Comparison of ENCODE assay signal across 10 cellular contexts in genomic region chr6:56714982-56715456, GRCh38.
DNase-seq lines count a peak whose midpoint lies in the region; ATAC-seq, FAIRE-seq and TF ChIP-seq lines count a peak whose summit lies in the region.
"Had no signal": no experiment of that assay in that cellular context is flagged by ENCODE, and none has a peak within 500 bp of the region (broad histone marks: within the 10 kb centered on the region; RNA-seq: fewer than 3 reads in every experiment).

No MANE protein-coding gene starts in this region.

- H3K4me3 ChIP-seq in kidney epithelial cell (ENCODE audit: low read depth, low read length): no peak overlapping the region
- H3K4me3 ChIP-seq: BLaER1 had no signal

- no peak for TF ChIP-seq CTCF in kidney epithelial cell (IDR thresholded peaks at IDR 0.05; ENCODE audit: insufficient read depth, low read length, poor library complexity, severe bottlenecking)

- H3K27me3 Mint-ChIP-seq in activated CD8-positive, alpha-beta T cell treated with anti-CD3 and anti-CD28 coated beads, Interleukin-2, amount 10 ng/mL, durations not matched to agents 7 days and 5 days (ENCODE audit: low read depth): peaks cover under 1% of the 10 kb centered on the region

- no peaks in the 10 kb centered on the region for H3K27me3 ChIP-seq in kidney epithelial cell (ENCODE audit: control insufficient read depth, insufficient read depth, low read length)
- H3K27me3 ChIP-seq: BLaER1 had no signal

- no peak overlapping the region for H3K27ac Mint-ChIP-seq in activated CD8-positive, alpha-beta T cell treated with anti-CD3 and anti-CD28 coated beads, Interleukin-2, amount 10 ng/mL, durations not matched to agents 7 days and 5 days

- ATAC-seq in activated CD8-positive, alpha-beta T cell treated with anti-CD3 and anti-CD28 coated beads, Interleukin-2, amount 10 ng/mL, durations not matched to agents 7 days and 5 days: no peak
- ATAC-seq in HG02884 (IDR thresholded peaks at IDR 0.05; ENCODE audit: unreplicated experiment): no peak

- CTCF ChIA-PET in activated CD8-positive, alpha-beta T cell treated with anti-CD3 and anti-CD28 coated beads, Interleukin-2, amount 10 ng/mL, durations not matched to agents 7 days and 5 days (lab: Charles Lee): interaction anchor here (1.3 kb wide), 1 partner anchor 136 kb away, joined by 4 read pairs; no protein-coding TSS in a partner anchor

- H3K9me3 Mint-ChIP-seq in activated CD8-positive, alpha-beta T cell treated with anti-CD3 and anti-CD28 coated beads, Interleukin-2, amount 10 ng/mL, durations not matched to agents 7 days and 5 days (ENCODE audit: insufficient read depth): no peaks in the 10 kb centered on the region

- H3K4me1 Mint-ChIP-seq in activated CD8-positive, alpha-beta T cell treated with anti-CD3 and anti-CD28 coated beads, Interleukin-2, amount 10 ng/mL, durations not matched to agents 7 days and 5 days (ENCODE audit: low read depth): no peaks in the 10 kb centered on the region

- H3K36me3 ChIP-seq in kidney epithelial cell (ENCODE audit: control insufficient read depth, insufficient read depth, low read length): no peaks in the 10 kb centered on the region
- H3K36me3 ChIP-seq: BLaER1 had no signal

- DNase-seq in SHP77 (lab: John Stamatoyannopoulos, UW) (peak; percentile 6 to 8), SHP77 treated with DMSO at 0.1 percent for 48 hours (lab: John Stamatoyannopoulos, UW) (no peak), astrocyte of the hippocampus (ENCODE audit: low read depth, low spot score) (peak; percentile 81), kidney epithelial cell (ENCODE audit: low read depth) (peak; percentile 78), urothelium cell line (ENCODE audit: low spot score) (peak; percentile 56), T-helper 2 cell (no peak)
- DNase-seq in activated CD8-positive, alpha-beta T cell treated with anti-CD3 and anti-CD28 coated beads, Interleukin-2, amount 10 ng/mL, durations not matched to agents 7 days and 5 days: no peak
- DNase-seq: activated CD4-positive, alpha-beta T cell treated with anti-CD3 and anti-CD28 coated beads, Interleukin-2, amount 50 U/mL, for 48 hours had no signal

- no peak overlapping the region for H3K4me3 Mint-ChIP-seq in activated CD8-positive, alpha-beta T cell treated with anti-CD3 and anti-CD28 coated beads, Interleukin-2, amount 10 ng/mL, durations not matched to agents 7 days and 5 days

- peak; percentile 82 for FAIRE-seq in urothelium cell line (lab: Jason Lieb, UNC)

- POLR2A ChIA-PET in activated CD8-positive, alpha-beta T cell treated with anti-CD3 and anti-CD28 coated beads, Interleukin-2, amount 10 ng/mL, durations not matched to agents 7 days and 5 days (lab: Charles Lee): no interaction called here

- no peaks in the 10 kb centered on the region for H3K36me3 Mint-ChIP-seq in activated CD8-positive, alpha-beta T cell treated with anti-CD3 and anti-CD28 coated beads, Interleukin-2, amount 10 ng/mL, durations not matched to agents 7 days and 5 days (ENCODE audit: low read depth)

Comparison
In these comparisons a context has a peak if more than half of its experiments do, and no peak if none do; other contexts are left out.
1. DNase-seq: peak in SHP77 (2 of 2), astrocyte of the hippocampus (single experiment), kidney epithelial cell (single experiment) and urothelium cell line (single experiment); none in SHP77 treated with DMSO at 0.1 percent for 48 hours (single experiment), T-helper 2 cell (0 of 5) and activated CD8-positive, alpha-beta T cell treated with anti-CD3 and anti-CD28 coated beads, Interleukin-2, amount 10 ng/mL, durations not matched to agents 7 days and 5 days (single experiment).